9 cellular contexts compared by ENCODE assay signal in genomic region chr13:99916366-99917103, GRCh38. TPM values are rescaled to one million over a fixed set of nuclear protein-coding genes. Genes with fewer than 3 reads are reported as not detected.
DNase-seq lines count a peak whose midpoint lies in the region; ATAC-seq and TF ChIP-seq lines count a peak whose summit lies in the region.
"Had no signal": no experiment of that assay in that cellular context is flagged by ENCODE, and none has a peak within 500 bp of the region (broad histone marks: within the 10 kb centered on the region; RNA-seq: fewer than 3 reads in every experiment).

No MANE protein-coding gene starts in this region.

- H3K9me3 ChIP-seq in lower lobe of right lung: no peaks in the 10 kb centered on the region
- H3K9me3 ChIP-seq: BLaER1 had no signal

- no peaks in the 10 kb centered on the region for H3K4me1 ChIP-seq in lower lobe of right lung

- intact Hi-C loops in lower lobe of right lung (cut with DNase I): loop anchor here (10.0 kb wide), 1 partner anchor 318 kb away; no protein-coding TSS in a partner anchor

- no peaks in the 10 kb centered on the region for H3K36me3 ChIP-seq in lower lobe of right lung
- H3K36me3 ChIP-seq: BLaER1 had no signal

- peak; percentile 65 for DNase-seq in DMS79 treated with DMSO at 0.1 percent for 48 hours (lab: John Stamatoyannopoulos, UW)
- DNase-seq in DMS79 (lab: John Stamatoyannopoulos, UW): no peak
- peak; percentile 62 for DNase-seq in HuH-7.5 (ENCODE audit: low spot score)
- DNase-seq in OCI-M1 (lab: John Stamatoyannopoulos, UW): peak; percentile 83
- DNase-seq in choroid plexus epithelial cell (ENCODE audit: low read depth): peak; percentile 92
- DNase-seq in lower lobe of right lung: no peak

- H3K27ac ChIP-seq in lower lobe of right lung: no peak overlapping the region
- H3K27ac ChIP-seq: BLaER1 had no signal

- H3K27me3 ChIP-seq in lower lobe of right lung (ENCODE audit: low read depth): peaks cover 11% of the 10 kb centered on the region
- H3K27me3 ChIP-seq: BLaER1 had no signal

- ATAC-seq in GM19468 (IDR thresholded peaks at IDR 0.05; ENCODE audit: extremely low read depth, unreplicated experiment) (peak; percentile 63), lower lobe of right lung (peak; percentile 80 to 85), GM21825 (IDR thresholded peaks at IDR 0.05; ENCODE audit: unreplicated experiment) (no peak)

- H3K4me3 ChIP-seq in choroid plexus epithelial cell (ENCODE audit: low read depth, low read length) (no peak overlapping the region), lower lobe of right lung (no peak overlapping the region)
- H3K4me3 ChIP-seq: BLaER1 had no signal

- TF ChIP-seq CTCF in choroid plexus epithelial cell (conservative IDR thresholded peaks at IDR 0.05; ENCODE audit: low read depth, low read length): peak; percentile 99
- TF ChIP-seq CTCF in lower lobe of right lung (IDR thresholded peaks at IDR 0.05): peak; percentile 86

RNA-seq across cellular contexts. Expression of gene ZIC5, which starts 55.0 kb away (rescaled TPM):
- not detected for total RNA-seq in lower lobe of right lung

Comparison
In these comparisons a context has a peak if more than half of its experiments do, and no peak if none do; other contexts are left out.
1. DNase-seq: peak in DMS79 treated with DMSO at 0.1 percent for 48 hours (single experiment), HuH-7.5 (single experiment), OCI-M1 (single experiment) and choroid plexus epithelial cell (single experiment); none in DMS79 (single experiment) and lower lobe of right lung (single experiment).